Comparison of ENCODE assay signal across 8 cellular contexts in the genomic region with DNA sequence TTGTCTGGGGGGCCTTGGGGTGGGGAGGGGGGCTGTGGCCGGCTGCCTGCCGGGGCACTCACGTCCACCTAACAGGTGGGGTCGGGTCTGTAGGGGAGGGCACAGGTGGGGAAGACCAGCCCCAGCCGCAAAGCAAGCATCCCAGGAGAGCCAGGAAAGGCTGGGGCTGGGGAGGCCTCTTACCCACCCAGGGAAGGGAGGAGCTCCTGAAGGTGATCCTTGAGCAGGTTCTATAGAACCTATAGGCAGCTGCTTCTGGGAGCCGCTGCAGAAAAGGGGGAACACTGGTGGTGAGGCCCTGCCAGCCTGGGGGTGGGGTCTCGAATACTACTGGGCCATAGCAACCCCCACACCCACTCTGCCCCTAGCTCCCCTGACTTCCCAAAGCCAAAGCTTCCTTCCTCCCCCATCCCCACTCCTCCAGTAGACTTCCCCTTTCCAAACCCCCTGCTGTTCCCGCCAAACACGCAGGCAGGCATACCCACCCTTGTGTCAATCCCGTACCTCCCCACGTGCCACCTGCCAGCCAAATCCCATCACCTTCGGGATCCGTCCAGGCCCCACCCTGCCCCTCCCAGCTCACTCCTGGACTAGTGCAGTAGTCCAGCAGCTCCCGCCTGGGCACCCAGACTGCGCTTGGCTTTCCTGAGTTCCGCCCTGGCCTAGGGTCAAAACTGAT. TPM values are rescaled to one million over a fixed set of nuclear protein-coding genes. Genes with fewer than 3 reads are reported as not detected.
DNase-seq lines count a peak whose midpoint lies in the region; ATAC-seq and TF ChIP-seq lines count a peak whose summit lies in the region.

No MANE protein-coding gene starts in this region.

- peak overlapping the region; percentile 4 to 44 for H3K4me3 ChIP-seq in esophagus (ENCODE audit: low read depth in 1 of 2, low read length in 2 of 2)
- peak overlapping the region; percentile 38 for H3K4me3 ChIP-seq in retinal pigment epithelial cell (ENCODE audit: low read length)

- no peaks in the 10 kb centered on the region for H3K27me3 ChIP-seq in esophagus (ENCODE audit: control insufficient read depth in 1 of 2, insufficient read depth in 2 of 2, low read length in 2 of 2)

- WGBS in esophagus, 2 donors, result 28 to 41% methylated on average over 15 to 16 of the region's 16 CpGs

- H3K36me3 ChIP-seq in esophagus (ENCODE audit: control insufficient read depth in 2 of 2, insufficient read depth in 2 of 2, low read length in 1 of 2), result peaks cover 0 to 3% of the 10 kb centered on the region in 2 donors

- H3K27ac ChIP-seq in esophagus (ENCODE audit: low read depth in 2 of 2, low read length in 1 of 2), result peak overlapping the region; percentile 92 to 95

- DNase-seq in GDM1 (lab: John Stamatoyannopoulos, UW) (peak; percentile 73), RPMI8226 (peak; percentile 25), retinal pigment epithelial cell (ENCODE audit: low read depth) (no peak), NCI-H446 (lab: John Stamatoyannopoulos, UW) (no peak)
- no peak for DNase-seq in activated CD4-positive, alpha-beta T cell treated with anti-CD3 and anti-CD28 coated beads for 48 hours

- ATAC-seq in HG03039 (IDR thresholded peaks at IDR 0.05; ENCODE audit: unreplicated experiment), result no peak
- no peak for ATAC-seq in HG03571 (IDR thresholded peaks at IDR 0.05; ENCODE audit: unreplicated experiment)

- peaks cover 17 to 65% of the 10 kb centered on the region in 2 donors for H3K4me1 ChIP-seq in esophagus (ENCODE audit: control insufficient read depth in 2 of 2, insufficient read depth in 2 of 2, low read length in 1 of 2)

- TF ChIP-seq CTCF in retinal pigment epithelial cell (conservative IDR thresholded peaks at IDR 0.05; ENCODE audit: low read depth, low read length), result no peak

- no peaks in the 10 kb centered on the region for H3K9me3 ChIP-seq in esophagus (ENCODE audit: control insufficient read depth in 2 of 2, insufficient read depth in 1 of 2, low read depth in 1 of 2, low read length in 1 of 2)

RNA-seq across cellular contexts. Expression of a gene that starts 5.6 kb away (rescaled TPM):
- 10 to 100 TPM in 1 of 2 donors, 1 to 10 TPM in 1; 9.3 to 13.5 TPM for polyA plus RNA-seq in esophagus

RNA-seq across cellular contexts. Expression of a gene that starts 9.5 kb away (rescaled TPM):
- polyA plus RNA-seq in esophagus, result 10 to 100 TPM; 13.9 to 27.4 TPM

RNA-seq across cellular contexts. Expression of a gene that starts 27.5 kb away (rescaled TPM):
- 10 to 100 TPM; 73.9 to 76.2 TPM for polyA plus RNA-seq in esophagus

RNA-seq across cellular contexts. Expression of a gene that starts 45.7 kb away (rescaled TPM):
- 1 to 10 TPM in 1 of 2 donors, under 1 TPM in 1; 0.68 to 1.2 TPM for polyA plus RNA-seq in esophagus

RNA-seq across cellular contexts. Expression of a gene that starts 47.4 kb away (rescaled TPM):
- polyA plus RNA-seq in esophagus, result 1 to 10 TPM; 6.4 to 6.9 TPM

Comparison
In these comparisons a context has a peak if more than half of its experiments do, and no peak if none do; other contexts are left out.
1. DNase-seq: peak in GDM1 (single experiment) and RPMI8226 (single experiment); none in retinal pigment epithelial cell (single experiment), NCI-H446 (0 of 2) and activated CD4-positive, alpha-beta T cell treated with anti-CD3 and anti-CD28 coated beads for 48 hours (single experiment).